Comparison of ENCODE assay signal across 1 cellular context in genomic region chr13:109744512-109745051, GRCh38.
TF ChIP-seq lines count a peak whose summit lies in the region.

No MANE protein-coding gene starts in this region.

TF ChIP-seq in HepG2, 621 proteins besides CTCF, POLR2A, EP300 and RAD21 (continued from another document):
- TF ChIP-seq MAX (IDR thresholded peaks at IDR 0.05) (no peak), MXD1 (CRISPR knock-in tag; IDR thresholded peaks at IDR 0.05) (no peak), ASH2L (IDR thresholded peaks at IDR 0.05; ENCODE audit: insufficient read length, low read depth, low read length) (no peak), ZNF567 (CRISPR knock-in tag; IDR thresholded peaks at IDR 0.05; ENCODE audit: borderline replicate concordance) (no peak), MYPOP (CRISPR knock-in tag; IDR thresholded peaks at IDR 0.05) (no peak), ZEB1 (IDR thresholded peaks at IDR 0.05; ENCODE audit: insufficient replicate concordance, low read depth) (no peak), PHF21A (CRISPR knock-in tag; IDR thresholded peaks at IDR 0.05) (no peak), PRMT3 (CRISPR knock-in tag; IDR thresholded peaks at IDR 0.05; ENCODE audit: borderline replicate concordance, low read depth) (no peak), ZNF556 (CRISPR knock-in tag; IDR thresholded peaks at IDR 0.05; ENCODE audit: borderline replicate concordance) (no peak), ZFYVE20 (CRISPR knock-in tag; IDR thresholded peaks at IDR 0.05; ENCODE audit: borderline replicate concordance, low read depth) (no peak)
